In the genomic region with DNA sequence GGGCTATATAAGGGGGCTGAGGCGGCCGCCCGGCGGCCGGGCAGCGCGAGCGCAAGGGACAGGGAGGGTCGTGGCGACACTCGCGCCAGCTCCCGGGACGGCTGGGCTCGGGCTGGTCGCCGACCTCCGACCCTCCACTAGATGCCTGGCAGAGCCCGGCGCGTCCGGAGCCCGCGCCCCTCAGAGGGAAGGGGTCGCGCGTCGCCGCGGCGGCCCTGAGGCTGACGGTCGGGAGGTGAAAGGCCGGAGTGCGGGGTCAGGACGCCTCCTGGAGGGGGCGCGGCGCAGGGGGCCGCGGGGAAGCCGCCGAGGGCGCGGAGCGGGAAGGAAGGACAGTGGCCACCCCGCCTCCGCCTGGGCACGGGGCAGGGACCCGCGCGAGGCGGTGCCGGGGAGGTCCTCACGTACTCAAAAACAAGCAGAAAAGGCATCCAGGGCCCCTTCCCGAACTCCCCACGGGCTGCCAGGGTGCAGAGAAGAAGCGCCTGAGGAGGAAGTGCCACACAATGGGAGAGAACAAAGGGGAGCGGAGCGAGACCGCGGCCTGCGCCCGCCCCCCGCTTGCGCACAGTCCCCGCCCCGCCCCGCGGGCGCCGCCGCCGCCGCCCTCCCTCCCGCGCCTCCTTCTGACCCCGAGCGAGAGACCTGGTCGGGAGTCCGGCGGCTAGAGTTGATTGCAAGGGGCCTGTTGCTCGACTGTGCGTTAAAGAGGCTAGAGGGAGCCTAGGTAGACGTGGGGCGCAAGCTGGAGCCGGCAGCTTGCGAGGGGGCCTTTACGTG, we compare ENCODE assay signal across 1 cellular context.
TF ChIP-seq lines count a peak whose summit lies in the region.

No MANE protein-coding gene starts in this region.

TF ChIP-seq in K562, 482 proteins besides CTCF, POLR2A, EP300 and RAD21 (continued from another document and continues in another):
- TF ChIP-seq, protein P1, sequence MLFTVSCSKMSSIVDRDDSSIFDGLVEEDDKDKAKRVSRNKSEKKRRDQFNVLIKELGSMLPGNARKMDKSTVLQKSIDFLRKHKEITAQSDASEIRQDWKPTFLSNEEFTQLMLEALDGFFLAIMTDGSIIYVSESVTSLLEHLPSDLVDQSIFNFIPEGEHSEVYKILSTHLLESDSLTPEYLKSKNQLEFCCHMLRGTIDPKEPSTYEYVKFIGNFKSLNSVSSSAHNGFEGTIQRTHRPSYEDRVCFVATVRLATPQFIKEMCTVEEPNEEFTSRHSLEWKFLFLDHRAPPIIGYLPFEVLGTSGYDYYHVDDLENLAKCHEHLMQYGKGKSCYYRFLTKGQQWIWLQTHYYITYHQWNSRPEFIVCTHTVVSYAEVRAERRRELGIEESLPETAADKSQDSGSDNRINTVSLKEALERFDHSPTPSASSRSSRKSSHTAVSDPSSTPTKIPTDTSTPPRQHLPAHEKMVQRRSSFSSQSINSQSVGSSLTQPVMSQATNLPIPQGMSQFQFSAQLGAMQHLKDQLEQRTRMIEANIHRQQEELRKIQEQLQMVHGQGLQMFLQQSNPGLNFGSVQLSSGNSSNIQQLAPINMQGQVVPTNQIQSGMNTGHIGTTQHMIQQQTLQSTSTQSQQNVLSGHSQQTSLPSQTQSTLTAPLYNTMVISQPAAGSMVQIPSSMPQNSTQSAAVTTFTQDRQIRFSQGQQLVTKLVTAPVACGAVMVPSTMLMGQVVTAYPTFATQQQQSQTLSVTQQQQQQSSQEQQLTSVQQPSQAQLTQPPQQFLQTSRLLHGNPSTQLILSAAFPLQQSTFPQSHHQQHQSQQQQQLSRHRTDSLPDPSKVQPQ (CRISPR knock-in tag; IDR thresholded peaks at IDR 0.05; ENCODE audit: borderline replicate concordance): no peak
- TF ChIP-seq, protein P2, sequence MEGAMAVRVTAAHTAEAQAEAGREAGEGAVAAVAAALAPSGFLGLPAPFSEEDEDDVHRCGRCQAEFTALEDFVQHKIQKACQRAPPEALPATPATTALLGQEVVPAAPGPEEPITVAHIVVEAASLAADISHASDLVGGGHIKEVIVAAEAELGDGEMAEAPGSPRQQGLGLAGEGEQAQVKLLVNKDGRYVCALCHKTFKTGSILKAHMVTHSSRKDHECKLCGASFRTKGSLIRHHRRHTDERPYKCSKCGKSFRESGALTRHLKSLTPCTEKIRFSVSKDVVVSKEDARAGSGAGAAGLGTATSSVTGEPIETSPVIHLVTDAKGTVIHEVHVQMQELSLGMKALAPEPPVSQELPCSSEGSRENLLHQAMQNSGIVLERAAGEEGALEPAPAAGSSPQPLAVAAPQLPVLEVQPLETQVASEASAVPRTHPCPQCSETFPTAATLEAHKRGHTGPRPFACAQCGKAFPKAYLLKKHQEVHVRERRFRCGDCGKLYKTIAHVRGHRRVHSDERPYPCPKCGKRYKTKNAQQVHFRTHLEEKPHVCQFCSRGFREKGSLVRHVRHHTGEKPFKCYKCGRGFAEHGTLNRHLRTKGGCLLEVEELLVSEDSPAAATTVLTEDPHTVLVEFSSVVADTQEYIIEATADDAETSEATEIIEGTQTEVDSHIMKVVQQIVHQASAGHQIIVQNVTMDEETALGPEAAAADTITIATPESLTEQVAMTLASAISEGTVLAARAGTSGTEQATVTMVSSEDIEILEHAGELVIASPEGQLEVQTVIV (CRISPR knock-in tag; IDR thresholded peaks at IDR 0.05; ENCODE audit: borderline replicate concordance): no peak
- peak; percentile 51 for TF ChIP-seq ZBTB17 (CRISPR knock-in tag; IDR thresholded peaks at IDR 0.05)
- no peak for TF ChIP-seq RFX5 (IDR thresholded peaks at IDR 0.05; ENCODE audit: low read depth, low read length)
- TF ChIP-seq, protein P3, sequence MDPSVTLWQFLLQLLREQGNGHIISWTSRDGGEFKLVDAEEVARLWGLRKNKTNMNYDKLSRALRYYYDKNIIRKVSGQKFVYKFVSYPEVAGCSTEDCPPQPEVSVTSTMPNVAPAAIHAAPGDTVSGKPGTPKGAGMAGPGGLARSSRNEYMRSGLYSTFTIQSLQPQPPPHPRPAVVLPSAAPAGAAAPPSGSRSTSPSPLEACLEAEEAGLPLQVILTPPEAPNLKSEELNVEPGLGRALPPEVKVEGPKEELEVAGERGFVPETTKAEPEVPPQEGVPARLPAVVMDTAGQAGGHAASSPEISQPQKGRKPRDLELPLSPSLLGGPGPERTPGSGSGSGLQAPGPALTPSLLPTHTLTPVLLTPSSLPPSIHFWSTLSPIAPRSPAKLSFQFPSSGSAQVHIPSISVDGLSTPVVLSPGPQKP (CRISPR knock-in tag; IDR thresholded peaks at IDR 0.05): no peak
- TF ChIP-seq, protein P4, sequence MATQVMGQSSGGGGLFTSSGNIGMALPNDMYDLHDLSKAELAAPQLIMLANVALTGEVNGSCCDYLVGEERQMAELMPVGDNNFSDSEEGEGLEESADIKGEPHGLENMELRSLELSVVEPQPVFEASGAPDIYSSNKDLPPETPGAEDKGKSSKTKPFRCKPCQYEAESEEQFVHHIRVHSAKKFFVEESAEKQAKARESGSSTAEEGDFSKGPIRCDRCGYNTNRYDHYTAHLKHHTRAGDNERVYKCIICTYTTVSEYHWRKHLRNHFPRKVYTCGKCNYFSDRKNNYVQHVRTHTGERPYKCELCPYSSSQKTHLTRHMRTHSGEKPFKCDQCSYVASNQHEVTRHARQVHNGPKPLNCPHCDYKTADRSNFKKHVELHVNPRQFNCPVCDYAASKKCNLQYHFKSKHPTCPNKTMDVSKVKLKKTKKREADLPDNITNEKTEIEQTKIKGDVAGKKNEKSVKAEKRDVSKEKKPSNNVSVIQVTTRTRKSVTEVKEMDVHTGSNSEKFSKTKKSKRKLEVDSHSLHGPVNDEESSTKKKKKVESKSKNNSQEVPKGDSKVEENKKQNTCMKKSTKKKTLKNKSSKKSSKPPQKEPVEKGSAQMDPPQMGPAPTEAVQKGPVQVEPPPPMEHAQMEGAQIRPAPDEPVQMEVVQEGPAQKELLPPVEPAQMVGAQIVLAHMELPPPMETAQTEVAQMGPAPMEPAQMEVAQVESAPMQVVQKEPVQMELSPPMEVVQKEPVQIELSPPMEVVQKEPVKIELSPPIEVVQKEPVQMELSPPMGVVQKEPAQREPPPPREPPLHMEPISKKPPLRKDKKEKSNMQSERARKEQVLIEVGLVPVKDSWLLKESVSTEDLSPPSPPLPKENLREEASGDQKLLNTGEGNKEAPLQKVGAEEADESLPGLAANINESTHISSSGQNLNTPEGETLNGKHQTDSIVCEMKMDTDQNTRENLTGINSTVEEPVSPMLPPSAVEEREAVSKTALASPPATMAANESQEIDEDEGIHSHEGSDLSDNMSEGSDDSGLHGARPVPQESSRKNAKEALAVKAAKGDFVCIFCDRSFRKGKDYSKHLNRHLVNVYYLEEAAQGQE (CRISPR knock-in tag; IDR thresholded peaks at IDR 0.05; ENCODE audit: low read depth): peak; percentile 53; the same call in 1 of the 2 replicates
- TF ChIP-seq, protein P5, sequence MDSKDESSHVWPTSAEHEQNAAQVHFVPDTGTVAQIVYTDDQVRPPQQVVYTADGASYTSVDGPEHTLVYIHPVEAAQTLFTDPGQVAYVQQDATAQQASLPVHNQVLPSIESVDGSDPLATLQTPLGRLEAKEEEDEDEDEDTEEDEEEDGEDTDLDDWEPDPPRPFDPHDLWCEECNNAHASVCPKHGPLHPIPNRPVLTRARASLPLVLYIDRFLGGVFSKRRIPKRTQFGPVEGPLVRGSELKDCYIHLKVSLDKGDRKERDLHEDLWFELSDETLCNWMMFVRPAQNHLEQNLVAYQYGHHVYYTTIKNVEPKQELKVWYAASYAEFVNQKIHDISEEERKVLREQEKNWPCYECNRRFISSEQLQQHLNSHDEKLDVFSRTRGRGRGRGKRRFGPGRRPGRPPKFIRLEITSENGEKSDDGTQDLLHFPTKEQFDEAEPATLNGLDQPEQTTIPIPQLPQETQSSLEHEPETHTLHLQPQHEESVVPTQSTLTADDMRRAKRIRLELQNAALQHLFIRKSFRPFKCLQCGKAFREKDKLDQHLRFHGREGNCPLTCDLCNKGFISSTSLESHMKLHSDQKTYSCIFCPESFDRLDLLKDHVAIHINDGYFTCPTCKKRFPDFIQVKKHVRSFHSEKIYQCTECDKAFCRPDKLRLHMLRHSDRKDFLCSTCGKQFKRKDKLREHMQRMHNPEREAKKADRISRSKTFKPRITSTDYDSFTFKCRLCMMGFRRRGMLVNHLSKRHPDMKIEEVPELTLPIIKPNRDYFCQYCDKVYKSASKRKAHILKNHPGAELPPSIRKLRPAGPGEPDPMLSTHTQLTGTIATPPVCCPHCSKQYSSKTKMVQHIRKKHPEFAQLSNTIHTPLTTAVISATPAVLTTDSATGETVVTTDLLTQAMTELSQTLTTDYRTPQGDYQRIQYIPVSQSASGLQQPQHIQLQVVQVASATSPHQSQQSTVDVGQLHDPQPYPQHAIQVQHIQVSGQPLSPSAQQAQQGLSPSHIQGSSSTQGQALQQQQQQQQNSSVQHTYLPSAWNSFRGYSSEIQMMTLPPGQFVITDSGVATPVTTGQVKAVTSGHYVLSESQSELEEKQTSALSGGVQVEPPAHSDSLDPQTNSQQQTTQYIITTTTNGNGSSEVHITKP (IDR thresholded peaks at IDR 0.05; ENCODE audit: partially characterized antibody): no peak
- peak; percentile 68 for TF ChIP-seq KDM5B (IDR thresholded peaks at IDR 0.05; ENCODE audit: insufficient replicate concordance, low read depth, low read length)
- TF ChIP-seq ZNF507 (tag; conservative IDR thresholded peaks at IDR 0.05): no peak
- no peak for TF ChIP-seq SMARCA5 (IDR thresholded peaks at IDR 0.05)
- no peak for TF ChIP-seq WHSC1 (IDR thresholded peaks at IDR 0.05; ENCODE audit: low read length)
- TF ChIP-seq CBX5 (IDR thresholded peaks at IDR 0.05; ENCODE audit: borderline replicate concordance, low read depth): no peak
- TF ChIP-seq RHOXF2B (CRISPR knock-in tag; conservative IDR thresholded peaks at IDR 0.05): no peak
- no peak for TF ChIP-seq CBX2 (IDR thresholded peaks at IDR 0.05; ENCODE audit: insufficient read depth, low read length, poor library complexity, severe bottlenecking)
- TF ChIP-seq L3MBTL2 (IDR thresholded peaks at IDR 0.05): peak; percentile 81
- peak; percentile 46; the same call in 1 of the 2 replicates for TF ChIP-seq CXXC5 (CRISPR knock-in tag; IDR thresholded peaks at IDR 0.05)
- TF ChIP-seq, protein P6, sequence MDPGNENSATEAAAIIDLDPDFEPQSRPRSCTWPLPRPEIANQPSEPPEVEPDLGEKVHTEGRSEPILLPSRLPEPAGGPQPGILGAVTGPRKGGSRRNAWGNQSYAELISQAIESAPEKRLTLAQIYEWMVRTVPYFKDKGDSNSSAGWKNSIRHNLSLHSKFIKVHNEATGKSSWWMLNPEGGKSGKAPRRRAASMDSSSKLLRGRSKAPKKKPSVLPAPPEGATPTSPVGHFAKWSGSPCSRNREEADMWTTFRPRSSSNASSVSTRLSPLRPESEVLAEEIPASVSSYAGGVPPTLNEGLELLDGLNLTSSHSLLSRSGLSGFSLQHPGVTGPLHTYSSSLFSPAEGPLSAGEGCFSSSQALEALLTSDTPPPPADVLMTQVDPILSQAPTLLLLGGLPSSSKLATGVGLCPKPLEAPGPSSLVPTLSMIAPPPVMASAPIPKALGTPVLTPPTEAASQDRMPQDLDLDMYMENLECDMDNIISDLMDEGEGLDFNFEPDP (CRISPR knock-in tag; IDR thresholded peaks at IDR 0.05): no peak
- TF ChIP-seq, protein P7, sequence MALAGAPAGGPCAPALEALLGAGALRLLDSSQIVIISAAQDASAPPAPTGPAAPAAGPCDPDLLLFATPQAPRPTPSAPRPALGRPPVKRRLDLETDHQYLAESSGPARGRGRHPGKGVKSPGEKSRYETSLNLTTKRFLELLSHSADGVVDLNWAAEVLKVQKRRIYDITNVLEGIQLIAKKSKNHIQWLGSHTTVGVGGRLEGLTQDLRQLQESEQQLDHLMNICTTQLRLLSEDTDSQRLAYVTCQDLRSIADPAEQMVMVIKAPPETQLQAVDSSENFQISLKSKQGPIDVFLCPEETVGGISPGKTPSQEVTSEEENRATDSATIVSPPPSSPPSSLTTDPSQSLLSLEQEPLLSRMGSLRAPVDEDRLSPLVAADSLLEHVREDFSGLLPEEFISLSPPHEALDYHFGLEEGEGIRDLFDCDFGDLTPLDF (CRISPR knock-in tag; IDR thresholded peaks at IDR 0.05): no peak
- TF ChIP-seq, protein P8, sequence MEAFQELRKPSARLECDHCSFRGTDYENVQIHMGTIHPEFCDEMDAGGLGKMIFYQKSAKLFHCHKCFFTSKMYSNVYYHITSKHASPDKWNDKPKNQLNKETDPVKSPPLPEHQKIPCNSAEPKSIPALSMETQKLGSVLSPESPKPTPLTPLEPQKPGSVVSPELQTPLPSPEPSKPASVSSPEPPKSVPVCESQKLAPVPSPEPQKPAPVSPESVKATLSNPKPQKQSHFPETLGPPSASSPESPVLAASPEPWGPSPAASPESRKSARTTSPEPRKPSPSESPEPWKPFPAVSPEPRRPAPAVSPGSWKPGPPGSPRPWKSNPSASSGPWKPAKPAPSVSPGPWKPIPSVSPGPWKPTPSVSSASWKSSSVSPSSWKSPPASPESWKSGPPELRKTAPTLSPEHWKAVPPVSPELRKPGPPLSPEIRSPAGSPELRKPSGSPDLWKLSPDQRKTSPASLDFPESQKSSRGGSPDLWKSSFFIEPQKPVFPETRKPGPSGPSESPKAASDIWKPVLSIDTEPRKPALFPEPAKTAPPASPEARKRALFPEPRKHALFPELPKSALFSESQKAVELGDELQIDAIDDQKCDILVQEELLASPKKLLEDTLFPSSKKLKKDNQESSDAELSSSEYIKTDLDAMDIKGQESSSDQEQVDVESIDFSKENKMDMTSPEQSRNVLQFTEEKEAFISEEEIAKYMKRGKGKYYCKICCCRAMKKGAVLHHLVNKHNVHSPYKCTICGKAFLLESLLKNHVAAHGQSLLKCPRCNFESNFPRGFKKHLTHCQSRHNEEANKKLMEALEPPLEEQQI (IDR thresholded peaks at IDR 0.05): no peak
- TF ChIP-seq CBX1 (IDR thresholded peaks at IDR 0.05; ENCODE audit: low read depth): no peak
- peak; percentile 40 for TF ChIP-seq FIP1L1 (IDR thresholded peaks at IDR 0.05; ENCODE audit: low read depth, low read length, poor library complexity, severe bottlenecking)
- TF ChIP-seq, protein P9, sequence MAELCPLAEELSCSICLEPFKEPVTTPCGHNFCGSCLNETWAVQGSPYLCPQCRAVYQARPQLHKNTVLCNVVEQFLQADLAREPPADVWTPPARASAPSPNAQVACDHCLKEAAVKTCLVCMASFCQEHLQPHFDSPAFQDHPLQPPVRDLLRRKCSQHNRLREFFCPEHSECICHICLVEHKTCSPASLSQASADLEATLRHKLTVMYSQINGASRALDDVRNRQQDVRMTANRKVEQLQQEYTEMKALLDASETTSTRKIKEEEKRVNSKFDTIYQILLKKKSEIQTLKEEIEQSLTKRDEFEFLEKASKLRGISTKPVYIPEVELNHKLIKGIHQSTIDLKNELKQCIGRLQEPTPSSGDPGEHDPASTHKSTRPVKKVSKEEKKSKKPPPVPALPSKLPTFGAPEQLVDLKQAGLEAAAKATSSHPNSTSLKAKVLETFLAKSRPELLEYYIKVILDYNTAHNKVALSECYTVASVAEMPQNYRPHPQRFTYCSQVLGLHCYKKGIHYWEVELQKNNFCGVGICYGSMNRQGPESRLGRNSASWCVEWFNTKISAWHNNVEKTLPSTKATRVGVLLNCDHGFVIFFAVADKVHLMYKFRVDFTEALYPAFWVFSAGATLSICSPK (IDR thresholded peaks at IDR 0.05; ENCODE audit: borderline replicate concordance): no peak
- peak; percentile 24; the same call in 1 of the 2 replicates for TF ChIP-seq SMAD4 (CRISPR knock-in tag; conservative IDR thresholded peaks at IDR 0.05)
- TF ChIP-seq ZNF121 (CRISPR knock-in tag; conservative IDR thresholded peaks at IDR 0.05): no peak
- TF ChIP-seq, protein P10, sequence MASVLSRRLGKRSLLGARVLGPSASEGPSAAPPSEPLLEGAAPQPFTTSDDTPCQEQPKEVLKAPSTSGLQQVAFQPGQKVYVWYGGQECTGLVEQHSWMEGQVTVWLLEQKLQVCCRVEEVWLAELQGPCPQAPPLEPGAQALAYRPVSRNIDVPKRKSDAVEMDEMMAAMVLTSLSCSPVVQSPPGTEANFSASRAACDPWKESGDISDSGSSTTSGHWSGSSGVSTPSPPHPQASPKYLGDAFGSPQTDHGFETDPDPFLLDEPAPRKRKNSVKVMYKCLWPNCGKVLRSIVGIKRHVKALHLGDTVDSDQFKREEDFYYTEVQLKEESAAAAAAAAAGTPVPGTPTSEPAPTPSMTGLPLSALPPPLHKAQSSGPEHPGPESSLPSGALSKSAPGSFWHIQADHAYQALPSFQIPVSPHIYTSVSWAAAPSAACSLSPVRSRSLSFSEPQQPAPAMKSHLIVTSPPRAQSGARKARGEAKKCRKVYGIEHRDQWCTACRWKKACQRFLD (CRISPR knock-in tag; IDR thresholded peaks at IDR 0.05): peak; percentile 68; the same call in 1 of the 2 replicates
- TF ChIP-seq KLF13 (tag; IDR thresholded peaks at IDR 0.05; ENCODE audit: borderline replicate concordance, low read depth): no peak
